In genomic region chr2:164103271-164103670, GRCh38 we compare ENCODE assay signal across 22 cellular contexts.
A peak's percentile ranks its signal among the peaks of the same experiment; 100 is the strongest.
DNase-seq lines count a peak whose midpoint lies in the region; ATAC-seq and TF ChIP-seq lines count a peak whose summit lies in the region.
"Had no signal": no experiment of that assay in that cellular context is flagged by ENCODE, and none has a peak within 500 bp of the region (broad histone marks: within the 10 kb centered on the region; RNA-seq: fewer than 3 reads in every experiment).

No MANE protein-coding gene starts in this region.

- no peaks in the 10 kb centered on the region for H3K79me2 ChIP-seq in neural progenitor cell (ENCODE audit: low read depth)

- peaks cover 5% of the 10 kb centered on the region for H3K27me3 Mint-ChIP-seq in neural progenitor cell (ENCODE audit: insufficient read depth, low read depth)

- no peaks in the 10 kb centered on the region for H3K4me1 ChIP-seq in NT2/D1 (ENCODE audit: insufficient read depth, insufficient read length)
- H3K4me1 ChIP-seq in iPS DF 6.9 (ENCODE audit: control insufficient read depth, insufficient read depth, low read length), result no peaks in the 10 kb centered on the region
- peaks cover 14% of the 10 kb centered on the region for H3K4me1 ChIP-seq in neural progenitor cell

- no peak for ATAC-seq in HG02571 (IDR thresholded peaks at IDR 0.05; ENCODE audit: unreplicated experiment)
- ATAC-seq: CD8-positive, alpha-beta T cell; HepG2; PC-3 had no signal

- WGBS in iPS DF 6.9 (ENCODE audit: insufficient coverage, insufficient read length), result no CpG with 5 or more reads among the region's 6 CpGs

- no peaks in the 10 kb centered on the region for H3K36me3 Mint-ChIP-seq in neural progenitor cell
- H3K36me3 Mint-ChIP-seq: CD8-positive, alpha-beta T cell had no signal

- H3K4me2 ChIP-seq in neural progenitor cell, result no peak overlapping the region

- H3K27me3 ChIP-seq in H7 (ENCODE audit: control insufficient read depth, insufficient read depth, low read length), result no peaks in the 10 kb centered on the region
- H3K27me3 ChIP-seq in NT2/D1 (ENCODE audit: insufficient read depth, insufficient read length), result no peaks in the 10 kb centered on the region
- H3K27me3 ChIP-seq in iPS DF 6.9 (ENCODE audit: control insufficient read depth, insufficient read depth, low read length), result no peaks in the 10 kb centered on the region
- no peaks in the 10 kb centered on the region for H3K27me3 ChIP-seq in neural progenitor cell

- H3K9ac ChIP-seq in NT2/D1 (ENCODE audit: insufficient read length, low read depth) (no peak overlapping the region), neural progenitor cell (no peak overlapping the region)
- H3K9ac ChIP-seq: GM23248 had no signal

- no peaks in the 10 kb centered on the region for H3F3A ChIP-seq in neural progenitor cell (ENCODE audit: low read depth)

- no peak overlapping the region for H3K4me3 Mint-ChIP-seq in neural progenitor cell
- H3K4me3 Mint-ChIP-seq: CD8-positive, alpha-beta T cell had no signal

- no peak overlapping the region for H3K27ac Mint-ChIP-seq in neural progenitor cell
- H3K27ac Mint-ChIP-seq: CD8-positive, alpha-beta T cell had no signal

- no peaks in the 10 kb centered on the region for H3K9me3 Mint-ChIP-seq in neural progenitor cell

- in situ Hi-C loops in KBM-7 (cut with MboI; ENCODE audit: low pct_unique_long_range_greater_than_20kb, low sequenced_read_pairs), result no loop called here

- H4K20me1 ChIP-seq in neural progenitor cell (ENCODE audit: low read depth), result no peaks in the 10 kb centered on the region

- H3K4me3 ChIP-seq in H7 (ENCODE audit: insufficient read depth, low read depth, low read length) (no peak overlapping the region), NT2/D1 (ENCODE audit: insufficient read length, low read depth) (no peak overlapping the region), iPS DF 6.9 (ENCODE audit: low read length) (no peak overlapping the region), neural progenitor cell (no peak overlapping the region)
- H3K4me3 ChIP-seq: GM23248 had no signal

- H3K27ac ChIP-seq in iPS DF 6.9 (ENCODE audit: low read length) (no peak overlapping the region), neural progenitor cell (no peak overlapping the region)
- H3K27ac ChIP-seq: GM23248 had no signal

- TF ChIP-seq CTCF in neural progenitor cell (IDR thresholded peaks at IDR 0.05), result no peak

- H2AFZ ChIP-seq in neural progenitor cell (replicated peaks), result peak overlapping the region; percentile 47
- H2AFZ ChIP-seq: GM23248 had no signal

- peaks cover 9% of the 10 kb centered on the region for H3K4me1 Mint-ChIP-seq in neural progenitor cell

- H3K36me3 ChIP-seq in H7 (replicated peaks; ENCODE audit: control insufficient read depth, insufficient read depth, low read length) (no peaks in the 10 kb centered on the region), NT2/D1 (ENCODE audit: insufficient read depth, insufficient read length, low read length) (no peaks in the 10 kb centered on the region), iPS DF 6.9 (ENCODE audit: control insufficient read depth, insufficient read depth, low read length) (no peaks in the 10 kb centered on the region), neural progenitor cell (no peaks in the 10 kb centered on the region)

- no peaks in the 10 kb centered on the region for H3K9me3 ChIP-seq in NT2/D1 (ENCODE audit: insufficient read depth, low read length)
- no peaks in the 10 kb centered on the region for H3K9me3 ChIP-seq in iPS DF 6.9 (ENCODE audit: control insufficient read depth, insufficient read depth, low read length)
- H3K9me3 ChIP-seq in neural progenitor cell (ENCODE audit: low read depth), result no peaks in the 10 kb centered on the region

- DNase-seq in H7 (peak; percentile 33), NT2/D1 (ENCODE audit: low read depth, low spot score) (peak; percentile 44), iPS DF 6.9 (ENCODE audit: low read depth, low spot score) (peak; percentile 13), neural progenitor cell (ENCODE audit: low spot score) (peak; percentile 15), KBM-7 (no peak), NCI-H146 treated with DMSO at 0.1 percent for 48 hours (lab: John Stamatoyannopoulos, UW; ENCODE audit: unreplicated experiment) (no peak)
- DNase-seq: AML-193; C1 segment of cervical spinal cord; CD8-positive, alpha-beta T cell; DND-41; GM23248; KG1; NCI-H1092 treated with DMSO at 0.1 percent for 48 hours; NCI-H1694; NCI-H2081; NCI-H2171 treated with DMSO at 0.1 percent for 48 hours; NCI-H524 treated with DMSO at 0.1 percent for 48 hours; NCI-H82; PC-3; Right ventricle myocardium superior had no signal

Comparison
In these comparisons a context has a peak if more than half of its experiments do, and no peak if none do; other contexts are left out.
1. DNase-seq: peak in H7 (single experiment), NT2/D1 (single experiment), iPS DF 6.9 (single experiment) and neural progenitor cell (single experiment); none in KBM-7 (single experiment) and NCI-H146 treated with DMSO at 0.1 percent for 48 hours (single experiment).